ENCODE assay signal across 12 cellular contexts in genomic region chr9:136531904-136532798, GRCh38. TPM values are rescaled to one million over a fixed set of nuclear protein-coding genes. Genes with fewer than 3 reads are reported as not detected.
DNase-seq lines count a peak whose midpoint lies in the region; ATAC-seq and TF ChIP-seq lines count a peak whose summit lies in the region.
"Had no signal": no experiment of that assay in that cellular context is flagged by ENCODE, and none has a peak within 500 bp of the region (broad histone marks: within the 10 kb centered on the region; RNA-seq: fewer than 3 reads in every experiment).

No MANE protein-coding gene starts in this region.

- CTCF ChIA-PET in HEK293 (lab: Yijun Ruan, JAX): no interaction called here
- CTCF ChIA-PET in WTC11 (lab: Charles Lee): interaction anchor here (0.8 kb wide), 1 partner anchor 95 kb away, joined by 6 read pairs; no protein-coding TSS in a partner anchor

- 64 to 67% methylated on average over 37 to 39 of the region's 39 CpGs for WGBS in esophagus, 2 donors
- WGBS in sigmoid colon, 2 donors: 13 to 51% methylated on average over 39 of the region's 39 CpGs

- no peak for TF ChIP-seq EP300 in sigmoid colon (IDR thresholded peaks at IDR 0.05)

- 0 out of 2 replicates have a peak, but pooled peaks cover 4% of the 10 kb centered on the region for H3K4me1 ChIP-seq in HEK293 (ENCODE audit: control insufficient read depth, insufficient read depth, low read length)
- peaks cover 16 to 41% of the 10 kb centered on the region in 2 donors for H3K4me1 ChIP-seq in esophagus (ENCODE audit: control insufficient read depth in 2 of 2, insufficient read depth in 2 of 2, low read length in 1 of 2)
- peaks cover 0 to 92% (median 91%) of the 10 kb centered on the region in 4 donors for H3K4me1 ChIP-seq in sigmoid colon

- H3K27ac Mint-ChIP-seq in WTC11: peak overlapping the region; percentile 54
- H3K27ac Mint-ChIP-seq: HFFc6 had no signal

- TF ChIP-seq CTCF in HEK293 (tag by site-specific recombination; IDR thresholded peaks at IDR 0.05): no peak
- TF ChIP-seq CTCF in WTC11 (IDR thresholded peaks at IDR 0.05): no peak
- no peak for TF ChIP-seq CTCF in sigmoid colon (IDR thresholded peaks at IDR 0.05)

- H3K4me3 Mint-ChIP-seq in WTC11: no peak overlapping the region
- H3K4me3 Mint-ChIP-seq: HFFc6 had no signal

- no peak overlapping the region for H3K4me3 ChIP-seq in HEK293 (ENCODE audit: low read depth, low read length)
- H3K4me3 ChIP-seq in esophagus (ENCODE audit: low read depth in 1 of 2, low read length in 2 of 2): no peak overlapping the region
- no peak overlapping the region for H3K4me3 ChIP-seq in sigmoid colon

- H3K27me3 Mint-ChIP-seq in WTC11 (ENCODE audit: low read depth): no peaks in the 10 kb centered on the region

- peaks cover 2% of the 10 kb centered on the region for H3K36me3 Mint-ChIP-seq in WTC11

- POLR2A ChIA-PET in HEK293 (lab: Yijun Ruan, JAX) (no interaction called here), WTC11 (lab: Charles Lee) (no interaction called here)

- H3K4me1 Mint-ChIP-seq in WTC11: peaks cover 19% of the 10 kb centered on the region

- no peaks in the 10 kb centered on the region for H3K9me3 Mint-ChIP-seq in WTC11
- H3K9me3 Mint-ChIP-seq: HFFc6 had no signal

- H3K27ac ChIP-seq in HEK293 (ENCODE audit: extremely low read depth, low read depth, low read length): no peak overlapping the region
- peak overlapping the region; percentile 41 to 42 for H3K27ac ChIP-seq in esophagus (ENCODE audit: low read depth in 2 of 2, low read length in 1 of 2)
- peak overlapping the region; percentile 35 to 84 (median 68) for H3K27ac ChIP-seq in sigmoid colon

- DNase-seq in WTC11 (ENCODE audit: low spot score) (no peak), sigmoid colon (no peak), NCI-H2227 treated with DMSO at 0.1 percent for 48 hours (lab: John Stamatoyannopoulos, UW) (no peak), HPDE6-E6E7 (ENCODE audit: extremely low spot score) (no peak)
- DNase-seq: DMS79, HFFc6, SIG-M5 had no signal

- intact Hi-C loops in sigmoid colon (cut with DNase I): no loop called here

- H3K27me3 ChIP-seq in esophagus (ENCODE audit: control insufficient read depth in 1 of 2, insufficient read depth in 2 of 2, low read length in 2 of 2) (no peaks in the 10 kb centered on the region), sigmoid colon (no peaks in the 10 kb centered on the region)

- TF ChIP-seq POLR2A in sigmoid colon (IDR thresholded peaks at IDR 0.05): no peak

- ATAC-seq in WTC11: no peak
- no peak for ATAC-seq in HG03159 (IDR thresholded peaks at IDR 0.05; ENCODE audit: unreplicated experiment)
- no peak for ATAC-seq in HG02970 (IDR thresholded peaks at IDR 0.05; ENCODE audit: low FRiP score, unreplicated experiment)
- ATAC-seq: sciatic nerve had no signal

- H3K36me3 ChIP-seq in HEK293 (ENCODE audit: control insufficient read depth in 2 of 2, insufficient read depth in 1 of 2, low read length in 2 of 2): peaks cover 0 to 11% of the 10 kb centered on the region in 2 experiments; a peak in 1 of 3 replicates
- H3K36me3 ChIP-seq in esophagus (ENCODE audit: control insufficient read depth in 2 of 2, insufficient read depth in 2 of 2, low read length in 1 of 2): peaks cover 0 to 10% of the 10 kb centered on the region in 2 donors
- H3K36me3 ChIP-seq in sigmoid colon: peaks cover 0 to 19% (median 6%) of the 10 kb centered on the region in 4 donors

- H3K9me3 ChIP-seq in HEK293 (ENCODE audit: control insufficient read depth, insufficient read depth, low read depth, low read length) (no peaks in the 10 kb centered on the region), esophagus (ENCODE audit: control insufficient read depth in 2 of 2, insufficient read depth in 1 of 2, low read depth in 1 of 2, low read length in 1 of 2) (no peaks in the 10 kb centered on the region), sigmoid colon (no peaks in the 10 kb centered on the region)

TF ChIP-seq in HEK293, 187 proteins besides CTCF, POLR2A, EP300 and RAD21 (continues in another document):
- TF ChIP-seq ZNF26 (tag by site-specific recombination; IDR thresholded peaks at IDR 0.05) (no peak), ZFHX2 (tag by site-specific recombination; conservative IDR thresholded peaks at IDR 0.05) (0 out of 2 replicates have a peak, but pooled peaks have one; percentile 22), ZNF214 (tag by site-specific recombination; IDR thresholded peaks at IDR 0.05; ENCODE audit: borderline replicate concordance) (no peak), MZF1 (tag by site-specific recombination; IDR thresholded peaks at IDR 0.05; ENCODE audit: borderline replicate concordance) (no peak), OVOL3 (tag by site-specific recombination; IDR thresholded peaks at IDR 0.05) (no peak), GLIS1 (tag by site-specific recombination; IDR thresholded peaks at IDR 0.05) (peak; percentile 47), KLF1 (tag by site-specific recombination; IDR thresholded peaks at IDR 0.05) (peak; percentile 99), TCF7L2 (IDR thresholded peaks at IDR 0.05; ENCODE audit: borderline replicate concordance, low read depth, low read length) (no peak), ZNF544 (tag by site-specific recombination; IDR thresholded peaks at IDR 0.05) (no peak), ZNF274 (IDR thresholded peaks at IDR 0.05; ENCODE audit: low read length) (no peak), ZNF274 (tag by site-specific recombination; IDR thresholded peaks at IDR 0.05; ENCODE audit: borderline replicate concordance) (no peak), ZBTB17 (tag by site-specific recombination; IDR thresholded peaks at IDR 0.05) (no peak), EGR2 (tag by site-specific recombination; IDR thresholded peaks at IDR 0.05; ENCODE audit: low read depth) (0 out of 2 replicates have a peak, but pooled peaks have one; percentile 7), ZNF324 (tag by site-specific recombination; IDR thresholded peaks at IDR 0.05) (no peak), GLIS2 (tag by site-specific recombination; IDR thresholded peaks at IDR 0.05) (0 out of 2 replicates have a peak, but pooled peaks have one; percentile 25), ZNF114 (tag by site-specific recombination; IDR thresholded peaks at IDR 0.05) (no peak)

TF ChIP-seq in WTC11, 78 proteins besides CTCF, POLR2A, EP300 and RAD21 (continues in another document):
- TF ChIP-seq JUN (CRISPR knock-in tag; IDR thresholded peaks at IDR 0.05) (no peak), GABPB1 (CRISPR knock-in tag; IDR thresholded peaks at IDR 0.05) (no peak), SMAD4 (CRISPR knock-in tag; IDR thresholded peaks at IDR 0.05) (no peak), NR2C2 (CRISPR knock-in tag; IDR thresholded peaks at IDR 0.05) (no peak), GRHL2 (CRISPR knock-in tag; IDR thresholded peaks at IDR 0.05; ENCODE audit: insufficient replicate concordance, severe bottlenecking) (no peak), ERG (CRISPR knock-in tag; IDR thresholded peaks at IDR 0.05) (no peak), ZNF121 (CRISPR knock-in tag; IDR thresholded peaks at IDR 0.05) (no peak), PRDM15 (CRISPR knock-in tag; IDR thresholded peaks at IDR 0.05) (no peak), ZNF138 (CRISPR knock-in tag; conservative IDR thresholded peaks at IDR 0.05) (no peak)

RNA-seq across cellular contexts. Expression of gene NOTCH1, which starts 13.7 kb away (rescaled TPM):
- 76.7 to 95.6 TPM (median 79.2 TPM) in 3 replicates for total RNA-seq in WTC11 (2021)
- 10 to 100 TPM in 1 of 2 donors, 1 to 10 TPM in 1; 9.6 to 19.8 TPM for polyA plus RNA-seq in esophagus
- total RNA-seq in sigmoid colon: 10 to 100 TPM; 16.6 to 36.0 (median 31.8) TPM
- polyA plus RNA-seq in sigmoid colon: 10 to 100 TPM in 1 of 3 donors, 1 to 10 TPM in 2; 1.8 to 30.8 (median 3.7) TPM

RNA-seq across cellular contexts. Expression of gene SEC16A, which starts 49.3 kb away (rescaled TPM):
- 52.1 to 70.9 TPM (median 52.3 TPM) in 3 replicates for total RNA-seq in WTC11 (2021)
- 10 to 100 TPM; 24.3 to 32.9 TPM for polyA plus RNA-seq in esophagus
- 10 to 100 TPM; 22.9 to 33.9 (median 30.2) TPM for total RNA-seq in sigmoid colon
- polyA plus RNA-seq in sigmoid colon: 10 to 100 TPM; 22.8 to 57.0 (median 24.5) TPM
